17 cellular contexts compared by ENCODE assay signal in the genomic region with DNA sequence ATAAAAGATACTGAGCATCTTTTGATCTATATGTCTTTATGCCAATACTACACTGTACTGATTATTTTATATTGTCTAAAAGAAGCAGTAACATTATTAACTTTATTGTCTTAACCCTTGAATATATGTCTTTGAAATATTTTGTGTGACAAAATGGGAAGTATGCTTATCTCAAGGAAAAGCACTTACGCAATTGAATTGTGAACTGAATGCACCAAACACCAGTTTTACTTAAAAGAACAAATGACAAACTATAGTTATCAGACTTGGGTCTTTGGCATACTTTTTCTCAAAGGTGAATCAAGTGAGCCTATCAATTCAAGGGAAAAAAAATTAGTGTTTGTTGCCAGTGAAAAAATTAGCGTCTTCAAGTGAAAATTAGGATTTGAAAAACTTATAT.
"Had no signal": no experiment of that assay in that cellular context is flagged by ENCODE, and none has a peak within 500 bp of the region (broad histone marks: within the 10 kb centered on the region; RNA-seq: fewer than 3 reads in every experiment).

No MANE protein-coding gene starts in this region.

- H3K27me3 ChIP-seq: breast epithelium had no signal

- H3K27ac ChIP-seq: breast epithelium, tibial artery, VCaP had no signal

- H3K4me3 ChIP-seq: breast epithelium, mucosa of descending colon, tibial artery had no signal

- H3K9me3 ChIP-seq: breast epithelium, mucosa of descending colon, tibial artery had no signal

- H3K36me3 ChIP-seq: breast epithelium, tibial artery had no signal

- FAIRE-seq: astrocyte had no signal

- H3K4me1 ChIP-seq: breast epithelium had no signal

- DNase-seq: activated CD4-positive, alpha-beta T cell treated with anti-CD3 and anti-CD28 coated beads for 1 hour; activated CD4-positive, alpha-beta T cell treated with anti-CD3 and anti-CD28 coated beads, Interleukin-2, amount 50 U/mL, for 4 hours; activated gamma-delta T cell; cerebellar nuclear complex; cortex of kidney; mucosa of descending colon; naive B cell; stimulated activated CD4-positive, alpha-beta T cell treated with anti-CD3 and anti-CD28 coated beads, Interleukin-12 subunit alpha, Interleukin-12 subunit beta, amount 100 ng/mL, for 4 hours; stimulated activated CD4-positive, alpha-beta T cell treated with anti-CD3 and anti-CD28 coated beads, Interleukin-1b, Interleukin-23, amount 100 ng/mL, for 48 hours; stimulated activated CD8-positive, alpha-beta memory T cell treated with anti-CD3 and anti-CD28 coated beads, Interleukin-4, amount 100 ng/mL, for 48 hours; stimulated activated naive CD8-positive, alpha-beta T cell treated with anti-CD3 and anti-CD28 coated beads, Interleukin-15, Interleukin-2, amounts not matched to agents 100 U/mL and 50 U/mL, for 24 hours; substantia nigra; T-helper 9 cell had no signal
